In the genomic region with DNA sequence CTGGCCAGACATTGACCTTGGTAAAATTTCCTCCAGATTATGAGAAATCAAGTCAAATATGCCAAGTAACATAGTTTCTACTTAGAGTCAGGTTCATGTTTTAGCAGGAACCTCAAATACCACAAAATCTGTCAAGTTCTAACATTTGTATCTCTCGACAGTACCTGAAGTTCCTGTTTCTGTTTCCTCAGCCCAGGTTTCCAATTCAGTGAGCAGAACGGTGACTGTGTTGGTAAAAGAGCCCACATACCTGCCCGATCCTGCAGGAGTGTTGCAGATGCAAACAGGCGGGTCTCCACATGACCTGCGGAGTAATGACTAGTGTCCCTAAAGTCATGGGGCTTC, we compare ENCODE assay signal across 10 cellular contexts. TPM values are rescaled to one million over a fixed set of nuclear protein-coding genes. Genes with fewer than 3 reads are reported as not detected.
DNase-seq lines count a peak whose midpoint lies in the region; ATAC-seq and TF ChIP-seq lines count a peak whose summit lies in the region.
"Had no signal": no experiment of that assay in that cellular context is flagged by ENCODE, and none has a peak within 500 bp of the region (broad histone marks: within the 10 kb centered on the region; RNA-seq: fewer than 3 reads in every experiment).

No MANE protein-coding gene starts in this region.

- no peak overlapping the region for H3K4me3 ChIP-seq in WERI-Rb-1 (ENCODE audit: low read depth, low read length)

- H3K4me3 Mint-ChIP-seq in activated CD4-positive, alpha-beta T cell treated with anti-CD3 and anti-CD28 coated beads, Interleukin-2, amount 10 ng/mL, durations not matched to agents 24 days and 14 days, result no peak overlapping the region

- no peak for TF ChIP-seq CTCF in WERI-Rb-1 (IDR thresholded peaks at IDR 0.05; ENCODE audit: low read depth, low read length)

- H3K4me1 Mint-ChIP-seq in activated CD4-positive, alpha-beta T cell treated with anti-CD3 and anti-CD28 coated beads, Interleukin-2, amount 10 ng/mL, durations not matched to agents 24 days and 14 days, result peaks cover 15% of the 10 kb centered on the region

- ATAC-seq in GM21786 (IDR thresholded peaks at IDR 0.05; ENCODE audit: unreplicated experiment), result peak; percentile 91
- peak; percentile 85 for ATAC-seq in HG03571 (IDR thresholded peaks at IDR 0.05; ENCODE audit: unreplicated experiment)

- H3K27me3 Mint-ChIP-seq in activated CD4-positive, alpha-beta T cell treated with anti-CD3 and anti-CD28 coated beads, Interleukin-2, amount 10 ng/mL, durations not matched to agents 24 days and 14 days, result peaks cover 9% of the 10 kb centered on the region

- H3K36me3 Mint-ChIP-seq in activated CD4-positive, alpha-beta T cell treated with anti-CD3 and anti-CD28 coated beads, Interleukin-2, amount 10 ng/mL, durations not matched to agents 24 days and 14 days (ENCODE audit: low read depth), result peaks cover 9% of the 10 kb centered on the region

- no peaks in the 10 kb centered on the region for H3K36me3 ChIP-seq in WERI-Rb-1
- H3K36me3 ChIP-seq: neutrophil had no signal

- no peaks in the 10 kb centered on the region for H3K9me3 ChIP-seq in WERI-Rb-1 (ENCODE audit: severe bottlenecking)
- H3K9me3 ChIP-seq: neutrophil had no signal

- intact Hi-C loops in activated CD4-positive, alpha-beta T cell treated with anti-CD3 and anti-CD28 coated beads, Interleukin-2, amount 10 ng/mL, durations not matched to agents 24 days and 14 days (cut with micrococcal nuclease), result no loop called here

- DNase-seq in activated CD4-positive, alpha-beta T cell treated with anti-CD3 and anti-CD28 coated beads, Interleukin-2, amount 10 ng/mL, durations not matched to agents 24 days and 14 days, result peak; percentile 63
- DNase-seq in activated CD4-positive, alpha-beta T cell treated with anti-CD3 and anti-CD28 coated beads, Interleukin-2, amount 50 U/mL, for 48 hours, result no peak
- peak; percentile 18 for DNase-seq in mesenteric fat pad (ENCODE audit: low spot score)
- no peak for DNase-seq in NCI-H2196 treated with DMSO at 0.1 percent for 48 hours (lab: John Stamatoyannopoulos, UW; ENCODE audit: unreplicated experiment)
- DNase-seq in WERI-Rb-1, result no peak
- no peak for DNase-seq in glomerular visceral epithelial cell (ENCODE audit: extremely low spot score)
- DNase-seq: NCI-H526 treated with DMSO at 0.1 percent for 48 hours had no signal

- H3K27ac Mint-ChIP-seq in activated CD4-positive, alpha-beta T cell treated with anti-CD3 and anti-CD28 coated beads, Interleukin-2, amount 10 ng/mL, durations not matched to agents 24 days and 14 days, result no peak overlapping the region

- no peaks in the 10 kb centered on the region for H3K9me3 Mint-ChIP-seq in activated CD4-positive, alpha-beta T cell treated with anti-CD3 and anti-CD28 coated beads, Interleukin-2, amount 10 ng/mL, durations not matched to agents 24 days and 14 days

- no peak overlapping the region for H3K27ac ChIP-seq in WERI-Rb-1
- H3K27ac ChIP-seq: neutrophil had no signal

- no peaks in the 10 kb centered on the region for H3K27me3 ChIP-seq in WERI-Rb-1 (ENCODE audit: insufficient read depth, low read depth, severe bottlenecking)
- H3K27me3 ChIP-seq: neutrophil had no signal

RNA-seq across cellular contexts. Expression of a gene that starts 57.9 kb away (rescaled TPM):
- total RNA-seq in activated CD4-positive, alpha-beta T cell treated with anti-CD3 and anti-CD28 coated beads, Interleukin-2, amount 10 ng/mL, durations not matched to agents 24 days and 14 days, result 68.9 and 71.9 TPM in 2 replicates
- 77.9 TPM for total RNA-seq in mesenteric fat pad

Comparison
In these comparisons a context has a peak if more than half of its experiments do, and no peak if none do; other contexts are left out.
1. DNase-seq: peak in activated CD4-positive, alpha-beta T cell treated with anti-CD3 and anti-CD28 coated beads, Interleukin-2, amount 10 ng/mL, durations not matched to agents 24 days and 14 days (single experiment) and mesenteric fat pad (single experiment); none in activated CD4-positive, alpha-beta T cell treated with anti-CD3 and anti-CD28 coated beads, Interleukin-2, amount 50 U/mL, for 48 hours (0 of 2), NCI-H2196 treated with DMSO at 0.1 percent for 48 hours (single experiment), WERI-Rb-1 (single experiment) and glomerular visceral epithelial cell (single experiment).